Comparison of ENCODE assay signal across 9 cellular contexts in genomic region chr22:20116951-20117645, GRCh38. TPM values are rescaled to one million over a fixed set of nuclear protein-coding genes. Genes with fewer than 3 reads are reported as not detected.
DNase-seq lines count a peak whose midpoint lies in the region; ATAC-seq, FAIRE-seq and TF ChIP-seq lines count a peak whose summit lies in the region.
"Had no signal": no experiment of that assay in that cellular context is flagged by ENCODE, and none has a peak within 500 bp of the region (broad histone marks: within the 10 kb centered on the region; RNA-seq: fewer than 3 reads in every experiment).

Gene TRMT2A (minus strand): TSS chr22:20117226. CDS start chr22:20116906, 320 bp downstream.

- H3K9ac ChIP-seq in kidney (ENCODE audit: low read length in 2 of 2) = peak within 1 kb of the TSS; percentile 62 to 78

- peak; percentile 80 for ATAC-seq in GM19025 (IDR thresholded peaks at IDR 0.05; ENCODE audit: low read depth, unreplicated experiment)
- ATAC-seq in HG03342 (IDR thresholded peaks at IDR 0.05; ENCODE audit: unreplicated experiment) = peak; percentile 69
- ATAC-seq in activated CD4-positive, CD25-positive, alpha-beta regulatory T cell treated with anti-CD3 and anti-CD28 coated beads, Interleukin-2, amount 50 U/mL, for 24 hours = peak; percentile 86 to 87

- FAIRE-seq in kidney (lab: Jason Lieb, UNC) = no peak
- FAIRE-seq: colon had no signal

- intact Hi-C loops in kidney (cut with DNase I) = loop anchor here (10.0 kb wide), 1 partner anchor 92 kb away; the partner anchor contains the start of gene TANGO2

- H3K4me1 ChIP-seq in kidney (ENCODE audit: control insufficient read depth in 1 of 2, insufficient read depth in 1 of 2, low read depth in 1 of 2, low read length in 2 of 2) = peaks cover 4 to 18% of the 10 kb centered on the region in 2 donors

- peak within 1 kb of the TSS; percentile 70 to 80 for H3K27ac ChIP-seq in kidney (ENCODE audit: low read depth in 2 of 2, low read length in 2 of 2)

- DNase-seq in AG09319 (ENCODE audit: extremely low read depth, low read depth) = peak; percentile 96
- peak; percentile 94 to 99 for DNase-seq in NCI-H446 (lab: John Stamatoyannopoulos, UW)
- peak; percentile 97 for DNase-seq in cerebellar cortex (ENCODE audit: low spot score)
- DNase-seq in kidney = peak; percentile 99
- DNase-seq in stimulated activated CD4-positive, alpha-beta T cell treated with anti-CD3 and anti-CD28 coated beads, Interleukin-15, amount 100 ng/mL, for 24 hours = peak; percentile 98

- H3K4me3 ChIP-seq in kidney (ENCODE audit: low read length in 2 of 2) = peak within 1 kb of the TSS; percentile 82 to 84

- no peaks in the 10 kb centered on the region for H3K9me3 ChIP-seq in kidney (ENCODE audit: control insufficient read depth in 1 of 2, low read length in 2 of 2)

- peaks cover 9 to 12% of the 10 kb centered on the region in 2 donors for H3K36me3 ChIP-seq in kidney (ENCODE audit: control insufficient read depth in 1 of 2, insufficient read depth in 2 of 2, low read length in 2 of 2)

- TF ChIP-seq CTCF in AG09319 (IDR thresholded peaks at IDR 0.05; ENCODE audit: low read depth, low read length) = no peak; the same call in 1 of the 2 replicates
- no peak for TF ChIP-seq CTCF in kidney (IDR thresholded peaks at IDR 0.05; ENCODE audit: borderline replicate concordance, extremely low read depth, insufficient read depth)

RNA-seq across cellular contexts. Expression of gene TRMT2A, which starts in this region (rescaled TPM):
- total RNA-seq in kidney = 50.0 TPM
- 37.3 TPM for polyA plus RNA-seq in kidney (ENCODE audit: insufficient read depth, low read depth, low replicate concordance)

Comparison
In these comparisons a context has a peak if more than half of its experiments do, and no peak if none do; other contexts are left out.
1. Peak in every context shown above with its lines: DNase-seq, ATAC-seq, H3K4me3 ChIP-seq and H3K27ac ChIP-seq.